20 cellular contexts compared by ENCODE assay signal in genomic region chr6:130218136-130218535, GRCh38. TPM values are rescaled to one million over a fixed set of nuclear protein-coding genes. Genes with fewer than 3 reads are reported as not detected.
"Had no signal": no experiment of that assay in that cellular context is flagged by ENCODE, and none has a peak within 500 bp of the region (broad histone marks: within the 10 kb centered on the region; RNA-seq: fewer than 3 reads in every experiment).

No MANE protein-coding gene starts in this region.

- H3K27ac ChIP-seq: esophagus squamous epithelium, ovary, psoas muscle, stomach had no signal

- H3K36me3 Mint-ChIP-seq: type B pancreatic cell, WTC11 had no signal

- H3K9me3 Mint-ChIP-seq: activated naive CD4-positive, alpha-beta T cell treated with anti-CD3 and anti-CD28 coated beads for 36 hours; dendritic cell treated with granulocyte-macrophage colony-stimulating factor and Interleukin-4, amounts not matched to agents 40 ng/mL and 50 ng/mL, for 4 days; neural crest cell; type B pancreatic cell; WTC11 had no signal

- FAIRE-seq: bronchial epithelial cell, TTC549 had no signal

- H3K4me3 Mint-ChIP-seq: activated CD4-positive, alpha-beta T cell treated with anti-CD3 and anti-CD28 coated beads for 36 hours; activated naive CD4-positive, alpha-beta T cell treated with anti-CD3 and anti-CD28 coated beads for 36 hours; dendritic cell treated with granulocyte-macrophage colony-stimulating factor and Interleukin-4, amounts not matched to agents 40 ng/mL and 50 ng/mL, for 4 days; neural crest cell; T-helper 2 cell treated with Interferon-gamma antibody and Interleukin-4, amounts not matched to agents 5 μg/mL and 100 μg/mL, for 36 hours; type B pancreatic cell; WTC11 had no signal

- H3K27me3 ChIP-seq: esophagus squamous epithelium, ovary, stomach had no signal

- H3K27ac Mint-ChIP-seq: activated naive CD4-positive, alpha-beta T cell treated with anti-CD3 and anti-CD28 coated beads for 36 hours; activated T-helper 2 cell treated with anti-CD3 and anti-CD28 coated beads, Interferon-gamma antibody, Interleukin-2, Interleukin-4, amounts not matched to agents 10 μg/mL and 5 μg/mL and 100 μg/mL, durations not matched to agents 14 hours and 24 hours and 36 hours; dendritic cell treated with granulocyte-macrophage colony-stimulating factor and Interleukin-4, amounts not matched to agents 40 ng/mL and 50 ng/mL, for 4 days; T-helper 2 cell treated with Interferon-gamma antibody and Interleukin-4, amounts not matched to agents 5 μg/mL and 100 μg/mL, for 36 hours; type B pancreatic cell; WTC11 had no signal

- H3K9me3 ChIP-seq: esophagus squamous epithelium, ovary, psoas muscle, stomach had no signal

- H3K4me1 Mint-ChIP-seq: neural crest cell had no signal

- DNase-seq: activated CD4-positive, alpha-beta T cell treated with anti-CD3 and anti-CD28 coated beads for 36 hours; activated CD8-positive, alpha-beta memory T cell treated with anti-CD3 and anti-CD28 coated beads for 24 hours; activated naive CD4-positive, alpha-beta T cell treated with anti-CD3 and anti-CD28 coated beads for 36 hours; effector CD8-positive, alpha-beta T cell; esophagus squamous epithelium; left cardiac atrium; ovary; psoas muscle; right cardiac atrium; stomach had no signal

- H3K4me3 ChIP-seq: esophagus squamous epithelium, ovary, psoas muscle, skin epidermis, stomach had no signal

- H3K27me3 Mint-ChIP-seq: activated CD4-positive, alpha-beta T cell treated with anti-CD3 and anti-CD28 coated beads for 36 hours; dendritic cell treated with granulocyte-macrophage colony-stimulating factor and Interleukin-4, amounts not matched to agents 40 ng/mL and 50 ng/mL, for 4 days; type B pancreatic cell had no signal

- H3K36me3 ChIP-seq: esophagus squamous epithelium, ovary, stomach had no signal

- ATAC-seq: activated CD4-positive, alpha-beta T cell treated with anti-CD3 and anti-CD28 coated beads for 36 hours; left cardiac atrium; psoas muscle; right cardiac atrium; WTC11 had no signal

- H3K4me1 ChIP-seq: esophagus squamous epithelium, psoas muscle, stomach had no signal

RNA-seq across cellular contexts. Expression of gene SAMD3, which starts 4.6 kb away (rescaled TPM):
- total RNA-seq: bronchial epithelial cell, lower leg skin had no signal
